ENCODE assay signal across 10 cellular contexts in the genomic region with DNA sequence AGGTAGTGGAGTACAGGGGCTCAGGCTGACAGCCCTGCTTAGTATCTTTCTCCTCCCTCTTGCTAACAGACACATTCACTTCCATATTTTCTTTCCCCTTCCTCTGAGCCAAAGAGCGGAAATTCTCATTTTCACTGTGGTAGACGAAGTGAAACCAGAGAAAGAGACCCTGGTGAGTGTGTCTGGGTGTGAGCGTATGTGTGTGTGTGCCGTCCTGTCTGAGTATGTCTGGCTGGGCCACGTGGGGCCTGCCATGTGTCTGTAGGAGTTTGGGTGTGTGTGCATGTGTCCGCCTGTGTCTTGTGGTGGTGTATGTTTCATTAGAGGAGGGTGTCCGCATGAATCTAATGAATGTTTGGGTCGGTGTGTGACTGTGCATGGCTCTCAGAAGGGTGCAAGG. TPM values are rescaled to one million over a fixed set of nuclear protein-coding genes. Genes with fewer than 3 reads are reported as not detected.
A peak's percentile ranks its signal among the peaks of the same experiment; 100 is the strongest.
DNase-seq lines count a peak whose midpoint lies in the region; ATAC-seq and TF ChIP-seq lines count a peak whose summit lies in the region.
"Had no signal": no experiment of that assay in that cellular context is flagged by ENCODE, and none has a peak within 500 bp of the region (broad histone marks: within the 10 kb centered on the region; RNA-seq: fewer than 3 reads in every experiment).

No MANE protein-coding gene starts in this region.

- H4K20me1 ChIP-seq in SK-N-SH (ENCODE audit: insufficient read depth) = no peaks in the 10 kb centered on the region

- H3K79me2 ChIP-seq in SK-N-SH (ENCODE audit: insufficient read depth) = no peaks in the 10 kb centered on the region

- POLR2A ChIA-PET in SK-N-SH (lab: Yijun Ruan, JAX) = no interaction called here
- POLR2A ChIA-PET in A673 (lab: Charles Lee; ENCODE audit: low non-redundant PET) = no interaction called here

- ATAC-seq in omental fat pad (ENCODE audit: low FRiP score) = peak; percentile 17

- 88% methylated on average over 8 of the region's 8 CpGs for WGBS in SK-N-SH (ENCODE audit: low lambda C conversion rate)

- H3K27ac ChIP-seq in SK-N-SH (ENCODE audit: low read depth in 2 of 2, low read length in 1 of 2) (no peak overlapping the region), A673 (ENCODE audit: low read depth, low read length, poor library complexity, severe bottlenecking) (no peak overlapping the region)
- H3K27ac ChIP-seq: brain microvascular endothelial cell had no signal

- H3K27me3 ChIP-seq in SK-N-SH (ENCODE audit: insufficient read depth) (no peaks in the 10 kb centered on the region), A673 (replicated peaks; ENCODE audit: insufficient read depth, low read depth, low read length, poor library complexity) (peaks cover 13% of the 10 kb centered on the region)

- H2AFZ ChIP-seq in SK-N-SH (ENCODE audit: low read depth) = no peak overlapping the region

- H3K9me3 ChIP-seq in SK-N-SH (no peaks in the 10 kb centered on the region), A673 (ENCODE audit: low read depth, low read length, poor library complexity, severe bottlenecking) (no peaks in the 10 kb centered on the region)

- DNase-seq in GM10266 (ENCODE audit: extremely low spot score) (peak; percentile 69), MV-4-11 (lab: John Stamatoyannopoulos, UW) (peak; percentile 98), epidermal melanocyte (ENCODE audit: insufficient read length, low spot score) (peak; percentile 15), omental fat pad (ENCODE audit: low spot score) (no peak), SK-N-SH (no peak), NCI-H187 treated with DMSO at 0.1 percent for 48 hours (lab: John Stamatoyannopoulos, UW) (no peak), A673 (ENCODE audit: low spot score) (no peak), NCI-H510A (lab: John Stamatoyannopoulos, UW) (no peak)
- DNase-seq: brain microvascular endothelial cell had no signal

- CTCF ChIA-PET in SK-N-SH (lab: Yijun Ruan, JAX) (interaction anchor here (1.4 to 2.0 kb wide), 2 partner anchors 11 kb away, joined by 5 to 8 read pairs; no protein-coding TSS in a partner anchor), A673 (lab: Charles Lee) (no interaction called here)

- BruUV-seq in A673 (replicated peaks; lab: Mats Ljungman, UMichigan) = no TSS peak

- TF ChIP-seq RAD21 in SK-N-SH (IDR thresholded peaks at IDR 0.05; ENCODE audit: low read length) = no peak

- intact Hi-C loops in A673 (cut with micrococcal nuclease; ENCODE audit: unreplicated experiment) = no loop called here

- H3K4me1 ChIP-seq in SK-N-SH (ENCODE audit: control insufficient read depth in 1 of 2, insufficient read depth in 2 of 2, low read depth in 1 of 2, low read length in 1 of 2) = peaks cover 0 to 3% of the 10 kb centered on the region in 2 experiments; a peak in 1 of 4 replicates
- no peaks in the 10 kb centered on the region for H3K4me1 ChIP-seq in A673 (ENCODE audit: insufficient read depth, low read length, poor library complexity, severe bottlenecking)

- H3F3A ChIP-seq in SK-N-SH (replicated peaks; ENCODE audit: insufficient read depth) = no peaks in the 10 kb centered on the region

- H3K9me2 ChIP-seq in SK-N-SH = no peaks in the 10 kb centered on the region

- no peak for TF ChIP-seq EP300 in SK-N-SH (IDR thresholded peaks at IDR 0.05; ENCODE audit: borderline replicate concordance in 1 of 2, low read depth in 1 of 2, low read length in 1 of 2)

- no peak overlapping the region for H3K4me2 ChIP-seq in SK-N-SH

- H3K4me3 ChIP-seq in SK-N-SH (ENCODE audit: low read depth in 2 of 2, low read length in 1 of 2) = no peak overlapping the region
- H3K4me3 ChIP-seq in A673 (ENCODE audit: low read depth, low read length, poor library complexity, severe bottlenecking) = no peak overlapping the region

- H3K36me3 ChIP-seq in SK-N-SH (replicated peaks in 1 of 2; ENCODE audit: control insufficient read depth in 1 of 2, insufficient read depth in 2 of 2, low read length in 1 of 2) (no peaks in the 10 kb centered on the region), A673 (ENCODE audit: insufficient read depth, low read length, poor library complexity, severe bottlenecking) (no peaks in the 10 kb centered on the region)
- H3K36me3 ChIP-seq: brain microvascular endothelial cell had no signal

- H3K9ac ChIP-seq in SK-N-SH = no peak overlapping the region

- no peak for TF ChIP-seq CTCF in GM10266 (IDR thresholded peaks at IDR 0.05; ENCODE audit: control insufficient read depth, insufficient read depth, low read depth, missing control alignments)
- no peak for TF ChIP-seq CTCF in omental fat pad (IDR thresholded peaks at IDR 0.05)
- TF ChIP-seq CTCF in SK-N-SH (IDR thresholded peaks at IDR 0.05) = no peak
- no peak for TF ChIP-seq CTCF in A673 (conservative IDR thresholded peaks at IDR 0.05; ENCODE audit: low read depth, low read length)

TF ChIP-seq in SK-N-SH, 30 proteins besides CTCF, POLR2A, EP300 and RAD21:
- TF ChIP-seq FOSL2 (IDR thresholded peaks at IDR 0.05; ENCODE audit: borderline replicate concordance, low read depth) = no peak
- no peak for TF ChIP-seq TEAD4 (IDR thresholded peaks at IDR 0.05; ENCODE audit: borderline replicate concordance, insufficient read depth)
- TF ChIP-seq, protein P1, sequence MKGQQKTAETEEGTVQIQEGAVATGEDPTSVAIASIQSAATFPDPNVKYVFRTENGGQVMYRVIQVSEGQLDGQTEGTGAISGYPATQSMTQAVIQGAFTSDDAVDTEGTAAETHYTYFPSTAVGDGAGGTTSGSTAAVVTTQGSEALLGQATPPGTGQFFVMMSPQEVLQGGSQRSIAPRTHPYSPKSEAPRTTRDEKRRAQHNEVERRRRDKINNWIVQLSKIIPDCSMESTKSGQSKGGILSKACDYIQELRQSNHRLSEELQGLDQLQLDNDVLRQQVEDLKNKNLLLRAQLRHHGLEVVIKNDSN (IDR thresholded peaks at IDR 0.05; ENCODE audit: borderline replicate concordance, low read depth) = no peak
- no peak for TF ChIP-seq GABPA (IDR thresholded peaks at IDR 0.05; ENCODE audit: low read depth)
- TF ChIP-seq RFX5 (IDR thresholded peaks at IDR 0.05; ENCODE audit: low read length) = no peak
- TF ChIP-seq, protein P2, sequence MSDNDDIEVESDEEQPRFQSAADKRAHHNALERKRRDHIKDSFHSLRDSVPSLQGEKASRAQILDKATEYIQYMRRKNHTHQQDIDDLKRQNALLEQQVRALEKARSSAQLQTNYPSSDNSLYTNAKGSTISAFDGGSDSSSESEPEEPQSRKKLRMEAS (IDR thresholded peaks at IDR 0.05; ENCODE audit: low read depth) = no peak
- TF ChIP-seq YY1 (IDR thresholded peaks at IDR 0.05; ENCODE audit: low read depth) = no peak
- no peak for TF ChIP-seq GATA2 (CRISPR knock-in tag; IDR thresholded peaks at IDR 0.05)
- no peak for TF ChIP-seq FOXM1 (IDR thresholded peaks at IDR 0.05; ENCODE audit: low read depth)

RNA-seq across cellular contexts. Expression of a gene that starts 1.7 kb away (rescaled TPM):
- total RNA-seq in omental fat pad = 1 to 10 TPM; 2.7 to 6.4 (median 3.7) TPM
- polyA plus RNA-seq in SK-N-SH (2012; rRNA removed) = 2.6 and 3.1 TPM in 2 replicates
- 1.6 and 2.6 TPM in 2 replicates for polyA plus RNA-seq in SK-N-SH (2012; cell fraction: cytosol; rRNA removed)
- 2.3 and 2.6 TPM in 2 replicates for polyA plus RNA-seq in SK-N-SH (2012; cell fraction: nucleus; rRNA removed)
- total RNA-seq in A673 (2021) = 0.22 and 0.24 TPM in 2 replicates

RNA-seq across cellular contexts. Expression of a gene that starts 25.9 kb away (rescaled TPM):
- total RNA-seq in omental fat pad (100 to 1,000 TPM in 1 of 4 donors, 10 to 100 TPM in 3; 76.3 to 104 (median 83.2) TPM), A673 (2021) (86.5 and 86.6 TPM in 2 replicates)
- 149 and 169 TPM in 2 replicates for polyA plus RNA-seq in SK-N-SH (2012; rRNA removed)
- 172 and 173 TPM in 2 replicates for polyA plus RNA-seq in SK-N-SH (2012; cell fraction: cytosol; rRNA removed)
- 83.1 and 92.3 TPM in 2 replicates for polyA plus RNA-seq in SK-N-SH (2012; cell fraction: nucleus; rRNA removed)

RNA-seq across cellular contexts. Expression of a gene that starts 32.6 kb away (rescaled TPM):
- total RNA-seq in omental fat pad = 100 to 1,000 TPM in 3 of 4 donors, 10 to 100 TPM in 1; 73.3 to 244 (median 115) TPM
- polyA plus RNA-seq in SK-N-SH (2012; rRNA removed) = 40.6 and 69.9 TPM in 2 replicates
- 78.2 and 85.1 TPM in 2 replicates for polyA plus RNA-seq in SK-N-SH (2012; cell fraction: cytosol; rRNA removed)
- polyA plus RNA-seq in SK-N-SH (2012; cell fraction: nucleus; rRNA removed) = 137 and 148 TPM in 2 replicates
- total RNA-seq in A673 (2021) = 192 and 206 TPM in 2 replicates

RNA-seq across cellular contexts. Expression of a gene that starts 34.7 kb away (rescaled TPM):
- total RNA-seq in omental fat pad (10 to 100 TPM; 32.6 to 43.5 (median 39.0) TPM), A673 (2021) (34.2 and 37.2 TPM in 2 replicates)
- polyA plus RNA-seq in SK-N-SH (2012; rRNA removed) = 54.2 and 62.3 TPM in 2 replicates
- polyA plus RNA-seq in SK-N-SH (2012; cell fraction: cytosol; rRNA removed) = 34.6 and 47.4 TPM in 2 replicates
- polyA plus RNA-seq in SK-N-SH (2012; cell fraction: nucleus; rRNA removed) = 51.1 and 60.8 TPM in 2 replicates

RNA-seq across cellular contexts. Expression of a gene that starts 39.5 kb away (rescaled TPM):
- 1 to 10 TPM in 1 of 4 donors, under 1 TPM in 2, not detected in 1; 0.24 to 1.1 (median 0.44) TPM for total RNA-seq in omental fat pad
- 1.0 and 1.2 TPM in 2 replicates for polyA plus RNA-seq in SK-N-SH (2012; rRNA removed)
- polyA plus RNA-seq in SK-N-SH (2012; cell fraction: cytosol; rRNA removed) = 0.17 and 0.30 TPM in 2 replicates
- polyA plus RNA-seq in SK-N-SH (2012; cell fraction: nucleus; rRNA removed) = 4.1 and 4.4 TPM in 2 replicates
- 2.8 and 4.6 TPM in 2 replicates for total RNA-seq in A673 (2021)
- total RNA-seq: posterior vena cava had no signal

Comparison
In these comparisons a context has a peak if more than half of its experiments do, and no peak if none do; other contexts are left out.
1. DNase-seq: peak in GM10266 (single experiment), MV-4-11 (single experiment) and epidermal melanocyte (single experiment); none in omental fat pad (single experiment), SK-N-SH (single experiment), NCI-H187 treated with DMSO at 0.1 percent for 48 hours (single experiment), A673 (single experiment) and NCI-H510A (single experiment).